ENCODE assay signal across 9 cellular contexts in the genomic region with DNA sequence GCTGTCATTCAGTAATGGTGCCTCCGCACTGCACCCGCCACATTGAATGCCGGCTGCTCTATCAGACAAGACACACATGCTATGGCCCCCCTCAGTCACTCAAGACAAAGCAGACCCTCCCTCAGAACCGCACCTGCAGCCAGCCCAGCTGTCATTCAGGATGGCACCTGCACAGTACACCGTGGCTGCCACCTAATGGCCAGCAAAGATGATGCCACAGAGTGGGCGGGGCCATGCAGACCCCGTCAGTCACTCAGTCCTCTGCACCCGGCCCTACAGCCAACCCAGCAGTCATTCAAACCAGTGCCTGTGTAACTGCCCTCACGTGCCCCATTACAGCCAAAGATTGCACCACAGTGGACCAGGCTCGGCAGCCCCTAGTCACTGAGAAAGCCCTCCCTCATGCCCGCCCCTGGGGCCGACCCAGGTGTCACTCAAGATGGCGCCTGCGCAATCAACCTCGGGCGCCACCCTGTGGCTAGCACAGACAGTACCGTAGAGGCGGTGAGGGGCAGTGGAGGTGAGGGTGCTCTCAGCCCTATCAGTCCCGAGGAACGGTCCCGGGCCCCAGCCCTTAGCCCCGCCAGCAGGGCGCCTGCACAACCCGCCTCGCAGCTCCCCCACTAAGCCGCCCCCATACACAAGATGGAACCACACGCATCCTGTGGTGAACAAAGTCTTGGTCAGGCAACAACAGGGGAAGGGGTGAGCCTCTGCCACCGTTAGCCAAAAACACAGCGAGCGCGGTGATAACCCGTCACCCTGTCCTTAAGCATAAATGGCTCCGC. TPM values are rescaled to one million over a fixed set of nuclear protein-coding genes. Genes with fewer than 3 reads are reported as not detected.
A peak's percentile ranks its signal among the peaks of the same experiment; 100 is the strongest.
DNase-seq lines count a peak whose midpoint lies in the region; ATAC-seq and TF ChIP-seq lines count a peak whose summit lies in the region.
"Had no signal": no experiment of that assay in that cellular context is flagged by ENCODE, and none has a peak within 500 bp of the region (broad histone marks: within the 10 kb centered on the region; RNA-seq: fewer than 3 reads in every experiment).

No MANE protein-coding gene starts in this region.

- H2BK120ac ChIP-seq in trophoblast cell (ENCODE audit: insufficient read depth, low read length, poor library complexity), result no peak overlapping the region

- no peak overlapping the region for H3K23ac ChIP-seq in trophoblast cell (ENCODE audit: low read length)

- H3K27me3 ChIP-seq in CD8-positive, alpha-beta T cell (ENCODE audit: insufficient read depth, low read length), result no peaks in the 10 kb centered on the region
- H3K27me3 ChIP-seq in RWPE2 (ENCODE audit: insufficient read depth, poor library complexity, severe bottlenecking) (no peaks in the 10 kb centered on the region), trophoblast cell (ENCODE audit: insufficient read depth, low read length) (no peaks in the 10 kb centered on the region)

- no CpG with 5 or more reads among the region's 33 CpGs for WGBS in trophoblast cell (ENCODE audit: extremely low coverage, insufficient coverage, insufficient read length)

- H3K4me1 ChIP-seq in CD8-positive, alpha-beta T cell (ENCODE audit: insufficient read depth, low read length), result no peaks in the 10 kb centered on the region
- H3K4me1 ChIP-seq in RWPE2 (ENCODE audit: insufficient read depth, poor library complexity, severe bottlenecking) (no peaks in the 10 kb centered on the region), trophoblast cell (ENCODE audit: control insufficient read depth in 1 of 2, insufficient read depth in 2 of 2, low read length in 2 of 2) (no peaks in the 10 kb centered on the region)

- no peak for ATAC-seq in CD8-positive, alpha-beta T cell
- peak; percentile 35 for ATAC-seq in RWPE2 (ENCODE audit: low read depth)

- H3K4me2 ChIP-seq in trophoblast cell (ENCODE audit: low read length), result peak overlapping the region; percentile 83

- no peak for DNase-seq in CD8-positive, alpha-beta T cell
- DNase-seq in RWPE2 (ENCODE audit: low spot score), result no peak
- DNase-seq in glutamatergic neuron, result peak; percentile 81
- peak; percentile 83 to 89 for DNase-seq in trophoblast cell
- DNase-seq in NCI-H524 treated with DMSO at 0.1 percent for 48 hours (lab: John Stamatoyannopoulos, UW), result no peak
- no peak for DNase-seq in COR-L47 (lab: John Stamatoyannopoulos, UW)
- no peak for DNase-seq in UCSD-AML1 (lab: John Stamatoyannopoulos, UW; ENCODE audit: unreplicated experiment)
- no peak for DNase-seq in SKM-1 (lab: John Stamatoyannopoulos, UW; ENCODE audit: unreplicated experiment)

- H3K14ac ChIP-seq in trophoblast cell (ENCODE audit: low read length), result peak overlapping the region; percentile 3

- H3K36me3 Mint-ChIP-seq in CD8-positive, alpha-beta T cell, result peaks cover 11% of the 10 kb centered on the region
- peaks cover 18% of the 10 kb centered on the region for H3K36me3 Mint-ChIP-seq in glutamatergic neuron (ENCODE audit: unreplicated experiment)
- H3K36me3 Mint-ChIP-seq: IgD-negative memory B cell had no signal

- no peak overlapping the region for H3K27ac Mint-ChIP-seq in CD8-positive, alpha-beta T cell
- H3K27ac Mint-ChIP-seq in glutamatergic neuron (ENCODE audit: unreplicated experiment), result peak overlapping the region; percentile 99

- no peak overlapping the region for H3K4ac ChIP-seq in trophoblast cell (ENCODE audit: low read depth, low read length)

- POLR2A ChIA-PET in CD8-positive, alpha-beta T cell (lab: Charles Lee), result no interaction called here

- no peaks in the 10 kb centered on the region for H3K9me3 ChIP-seq in CD8-positive, alpha-beta T cell (ENCODE audit: low read length)
- H3K9me3 ChIP-seq in RWPE2 (ENCODE audit: severe bottlenecking) (peaks cover 7% of the 10 kb centered on the region), trophoblast cell (ENCODE audit: insufficient read depth, low read depth, low read length) (peaks cover 41% of the 10 kb centered on the region)

- peak overlapping the region; percentile 24 for H2AFZ ChIP-seq in trophoblast cell (ENCODE audit: insufficient read depth, low read length, poor library complexity)

- peak overlapping the region; percentile 10 for H4K8ac ChIP-seq in trophoblast cell (ENCODE audit: low read depth, low read length)

- no peak overlapping the region for H3K27ac ChIP-seq in CD8-positive, alpha-beta T cell (ENCODE audit: low read depth, low read length)
- H3K27ac ChIP-seq in RWPE2 (ENCODE audit: poor library complexity, severe bottlenecking) (peak overlapping the region; percentile 12), trophoblast cell (ENCODE audit: low read depth, low read length) (peak overlapping the region; percentile 35)

- CTCF ChIA-PET in CD8-positive, alpha-beta T cell (lab: Charles Lee), result interaction anchor here (0.6 kb wide), 1 partner anchor 124 kb away, joined by 3 read pairs; no protein-coding TSS in a partner anchor

- no peak overlapping the region for H3K4me3 ChIP-seq in CD8-positive, alpha-beta T cell (ENCODE audit: low read depth, low read length)
- H3K4me3 ChIP-seq in RWPE2 (ENCODE audit: severe bottlenecking), result peak overlapping the region; percentile 32
- peak overlapping the region; percentile 67 for H3K4me3 ChIP-seq in trophoblast cell (ENCODE audit: low read depth, low read length)

- H3K36me3 ChIP-seq in CD8-positive, alpha-beta T cell (ENCODE audit: insufficient read depth, low read length), result no peaks in the 10 kb centered on the region
- H3K36me3 ChIP-seq in RWPE2 (ENCODE audit: low read depth), result no peaks in the 10 kb centered on the region
- H3K36me3 ChIP-seq in trophoblast cell (ENCODE audit: control insufficient read depth in 1 of 2, insufficient read depth in 2 of 2, low read length in 2 of 2), result peaks cover 0 to 4% of the 10 kb centered on the region in 2 experiments

- no peak overlapping the region for H3K18ac ChIP-seq in trophoblast cell (ENCODE audit: low read length)

- intact Hi-C loops in CD8-positive, alpha-beta T cell (cut with DNase I, micrococcal nuclease), result no loop called here

- H3K9ac ChIP-seq in trophoblast cell (ENCODE audit: low read length), result no peak overlapping the region

- H3K79me1 ChIP-seq in trophoblast cell (ENCODE audit: low read length), result peaks cover 2% of the 10 kb centered on the region

- peak overlapping the region; percentile 11 for H4K91ac ChIP-seq in trophoblast cell (ENCODE audit: low read depth, low read length)

- TF ChIP-seq CTCF in CD8-positive, alpha-beta T cell (IDR thresholded peaks at IDR 0.05), result no peak
- TF ChIP-seq CTCF in RWPE2 (IDR thresholded peaks at IDR 0.05; ENCODE audit: poor library complexity, severe bottlenecking), result no peak
- peak; percentile 34 for TF ChIP-seq CTCF in glutamatergic neuron (IDR thresholded peaks at IDR 0.05; ENCODE audit: partially characterized antibody, unreplicated experiment)

- H3K4me1 Mint-ChIP-seq in CD8-positive, alpha-beta T cell (ENCODE audit: low read depth), result no peaks in the 10 kb centered on the region
- peaks cover 2% of the 10 kb centered on the region for H3K4me1 Mint-ChIP-seq in glutamatergic neuron (ENCODE audit: low read depth, unreplicated experiment)
- H3K4me1 Mint-ChIP-seq: IgD-negative memory B cell had no signal

- H2AK5ac ChIP-seq in trophoblast cell (ENCODE audit: low read length), result no peak overlapping the region

- H3K27me3 Mint-ChIP-seq in CD8-positive, alpha-beta T cell (ENCODE audit: low read depth), result peaks cover 22% of the 10 kb centered on the region
- H3K27me3 Mint-ChIP-seq in glutamatergic neuron (ENCODE audit: unreplicated experiment), result peaks cover 14% of the 10 kb centered on the region

- peak overlapping the region; percentile 33 for H3K4me3 Mint-ChIP-seq in CD8-positive, alpha-beta T cell
- H3K4me3 Mint-ChIP-seq in glutamatergic neuron (ENCODE audit: unreplicated experiment), result peak overlapping the region; percentile 92

- no peak overlapping the region for H2BK12ac ChIP-seq in trophoblast cell (ENCODE audit: low read length)

- H2BK5ac ChIP-seq in trophoblast cell (ENCODE audit: low read depth, low read length, poor library complexity), result no peak overlapping the region

- no peak overlapping the region for H4K12ac ChIP-seq in trophoblast cell (ENCODE audit: low read depth, low read length)

- H3K9me3 Mint-ChIP-seq in CD8-positive, alpha-beta T cell, result peaks cover 29% of the 10 kb centered on the region
- H3K9me3 Mint-ChIP-seq in glutamatergic neuron (ENCODE audit: unreplicated experiment), result peaks cover 27% of the 10 kb centered on the region

- no peaks in the 10 kb centered on the region for H3K79me2 ChIP-seq in trophoblast cell (ENCODE audit: control insufficient read depth, insufficient read depth, low read length, poor library complexity)

RNA-seq across cellular contexts. Expression of a gene that starts 2.4 kb away (rescaled TPM):
- total RNA-seq in CD8-positive, alpha-beta T cell, result under 1 TPM; 0.16 to 0.33 TPM
- 11.6 TPM for total RNA-seq in glutamatergic neuron (ENCODE audit: unreplicated experiment)
- 33.6 and 35.1 TPM in 2 replicates for polyA plus RNA-seq in trophoblast cell (2013)
- polyA plus RNA-seq: IgD-negative memory B cell had no signal

RNA-seq across cellular contexts. Expression of a gene that starts 2.4 kb away (rescaled TPM):
- total RNA-seq in CD8-positive, alpha-beta T cell, result not detected
- not detected for total RNA-seq in glutamatergic neuron (ENCODE audit: unreplicated experiment)
- polyA plus RNA-seq in trophoblast cell (2013), result 0.64 and 0.85 TPM in 2 replicates
- polyA plus RNA-seq: IgD-negative memory B cell had no signal

Comparison
In these comparisons a context has a peak if more than half of its experiments do, and no peak if none do; other contexts are left out.
1. DNase-seq: peak in glutamatergic neuron (single experiment) and trophoblast cell (2 of 2); none in CD8-positive, alpha-beta T cell (0 of 7), RWPE2 (single experiment), NCI-H524 treated with DMSO at 0.1 percent for 48 hours (single experiment), COR-L47 (single experiment), UCSD-AML1 (single experiment) and SKM-1 (single experiment).